16 cellular contexts compared by ENCODE assay signal in the genomic region with DNA sequence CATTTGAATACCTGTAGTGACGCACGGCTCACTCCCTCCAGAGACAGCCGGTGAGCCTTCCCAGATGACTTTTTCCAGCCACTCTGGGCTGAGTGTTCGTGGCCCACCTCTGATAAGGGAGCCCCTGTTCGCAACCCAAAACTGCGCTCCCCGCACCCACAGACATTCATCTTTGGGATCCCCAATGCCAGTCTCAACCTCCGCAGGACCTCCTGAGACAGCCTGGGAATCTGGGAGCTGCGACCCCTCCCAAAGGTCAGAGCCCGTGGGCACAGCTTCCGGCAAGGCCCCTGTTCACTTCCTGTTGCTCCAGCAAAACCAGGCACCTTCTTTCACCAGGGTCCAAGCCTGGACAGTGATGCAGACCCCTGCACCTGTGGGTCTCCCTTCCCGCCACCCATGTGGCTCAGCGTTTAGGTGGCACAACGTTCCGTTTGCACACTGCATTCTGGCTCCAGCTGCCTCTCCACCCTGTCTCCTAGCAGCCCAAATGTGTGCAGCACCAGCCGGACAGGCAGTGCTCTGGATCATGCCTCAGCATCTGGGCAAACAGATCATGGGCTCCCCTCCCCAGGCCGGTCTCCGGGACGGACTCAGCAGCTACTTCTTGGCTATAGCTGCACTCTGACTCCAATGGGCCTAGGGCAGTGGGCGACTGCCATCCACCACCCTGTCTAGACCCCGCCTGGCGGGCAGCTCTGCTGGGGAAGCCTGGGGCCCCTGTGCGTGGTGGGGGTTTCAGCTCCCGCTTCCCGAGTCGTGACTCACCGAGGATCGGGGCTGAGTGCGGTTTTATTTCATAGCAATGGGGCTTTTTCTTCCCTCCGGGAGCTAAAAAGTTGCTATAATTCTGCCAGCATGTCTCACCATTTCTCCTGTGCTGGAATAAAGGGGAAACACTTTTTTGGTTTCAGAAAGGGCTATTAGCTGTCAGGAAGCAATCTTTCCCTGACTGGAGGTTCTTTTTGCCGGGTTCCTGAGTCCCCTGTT.
DNase-seq lines count a peak whose midpoint lies in the region; ATAC-seq, FAIRE-seq and TF ChIP-seq lines count a peak whose summit lies in the region.
"Had no signal": no experiment of that assay in that cellular context is flagged by ENCODE, and none has a peak within 500 bp of the region (broad histone marks: within the 10 kb centered on the region; RNA-seq: fewer than 3 reads in every experiment).

No MANE protein-coding gene starts in this region.

- H3K9me3 ChIP-seq in left ventricle myocardium inferior (replicated peaks) (no peaks in the 10 kb centered on the region), lower lobe of right lung (no peaks in the 10 kb centered on the region), tibial artery (no peaks in the 10 kb centered on the region)

- H3K4me1 ChIP-seq in left ventricle myocardium inferior (peaks cover 10% of the 10 kb centered on the region), lower lobe of right lung (no peaks in the 10 kb centered on the region), tibial artery (peaks cover 0 to 3% (median 0%) of the 10 kb centered on the region in 4 donors)

- no peak for TF ChIP-seq CTCF in left ventricle myocardium inferior (IDR thresholded peaks at IDR 0.05; ENCODE audit: borderline replicate concordance)
- TF ChIP-seq CTCF in lower lobe of right lung (IDR thresholded peaks at IDR 0.05): no peak
- TF ChIP-seq CTCF in coronary artery (IDR thresholded peaks at IDR 0.05): no peak
- no peak for TF ChIP-seq CTCF in tibial artery (IDR thresholded peaks at IDR 0.05)

- no peak overlapping the region for H3K4me3 ChIP-seq in left ventricle myocardium inferior
- no peak overlapping the region for H3K4me3 ChIP-seq in lower lobe of right lung
- H3K4me3 ChIP-seq in coronary artery: no peak overlapping the region
- H3K4me3 ChIP-seq in tibial artery: no peak overlapping the region

- H3K27me3 ChIP-seq in left ventricle myocardium inferior (ENCODE audit: low read depth): peaks cover 79% of the 10 kb centered on the region
- H3K27me3 ChIP-seq in lower lobe of right lung (ENCODE audit: low read depth): peaks cover 24% of the 10 kb centered on the region
- peaks cover 0 to 68% of the 10 kb centered on the region in 2 donors for H3K27me3 ChIP-seq in tibial artery

- intact Hi-C loops in Right ventricle myocardium superior (cut with DNase I) (no loop called here), left ventricle myocardium inferior (cut with micrococcal nuclease) (no loop called here), lower lobe of right lung (cut with DNase I) (no loop called here), tibial artery (cut with DNase I; ENCODE audit: low total_unique reads) (no loop called here)

- FAIRE-seq in urothelium cell line (lab: Jason Lieb, UNC): peak; percentile 85
- FAIRE-seq: A204.1, G401.6 had no signal

- H3K36me3 ChIP-seq in left ventricle myocardium inferior (no peaks in the 10 kb centered on the region), lower lobe of right lung (no peaks in the 10 kb centered on the region), tibial artery (no peaks in the 10 kb centered on the region)

- DNase-seq in Right ventricle myocardium superior (peak; percentile 19), left ventricle myocardium inferior (no peak), astrocyte of the hippocampus (ENCODE audit: low read depth, low spot score) (peak; percentile 7), lower lobe of right lung (peak; percentile 34), urothelium cell line (ENCODE audit: low spot score) (no peak), coronary artery (ENCODE audit: low spot score) (no peak), tibial artery (no peak)
- DNase-seq: COR-L47, DMS53, NCI-H748 treated with DMSO at 0.1 percent for 48 hours, PC-3, SHP77 had no signal

- no peak overlapping the region for H3K27ac ChIP-seq in left ventricle myocardium inferior (replicated peaks)
- H3K27ac ChIP-seq in lower lobe of right lung: no peak overlapping the region
- H3K27ac ChIP-seq in coronary artery: no peak overlapping the region
- H3K27ac ChIP-seq in tibial artery: no peak overlapping the region

- ATAC-seq in Right ventricle myocardium superior (ENCODE audit: poor library complexity) (no peak), lower lobe of right lung (no peak), HG03045 (IDR thresholded peaks at IDR 0.05; ENCODE audit: unreplicated experiment) (no peak)
- ATAC-seq: HCT116, PC-3 had no signal

Comparison
In these comparisons a context has a peak if more than half of its experiments do, and no peak if none do; other contexts are left out.
1. DNase-seq: peak in Right ventricle myocardium superior (single experiment), astrocyte of the hippocampus (single experiment) and lower lobe of right lung (single experiment); none in left ventricle myocardium inferior (single experiment), urothelium cell line (single experiment), coronary artery (single experiment) and tibial artery (0 of 2).